Comparison of ENCODE assay signal across 8 cellular contexts in the genomic region with DNA sequence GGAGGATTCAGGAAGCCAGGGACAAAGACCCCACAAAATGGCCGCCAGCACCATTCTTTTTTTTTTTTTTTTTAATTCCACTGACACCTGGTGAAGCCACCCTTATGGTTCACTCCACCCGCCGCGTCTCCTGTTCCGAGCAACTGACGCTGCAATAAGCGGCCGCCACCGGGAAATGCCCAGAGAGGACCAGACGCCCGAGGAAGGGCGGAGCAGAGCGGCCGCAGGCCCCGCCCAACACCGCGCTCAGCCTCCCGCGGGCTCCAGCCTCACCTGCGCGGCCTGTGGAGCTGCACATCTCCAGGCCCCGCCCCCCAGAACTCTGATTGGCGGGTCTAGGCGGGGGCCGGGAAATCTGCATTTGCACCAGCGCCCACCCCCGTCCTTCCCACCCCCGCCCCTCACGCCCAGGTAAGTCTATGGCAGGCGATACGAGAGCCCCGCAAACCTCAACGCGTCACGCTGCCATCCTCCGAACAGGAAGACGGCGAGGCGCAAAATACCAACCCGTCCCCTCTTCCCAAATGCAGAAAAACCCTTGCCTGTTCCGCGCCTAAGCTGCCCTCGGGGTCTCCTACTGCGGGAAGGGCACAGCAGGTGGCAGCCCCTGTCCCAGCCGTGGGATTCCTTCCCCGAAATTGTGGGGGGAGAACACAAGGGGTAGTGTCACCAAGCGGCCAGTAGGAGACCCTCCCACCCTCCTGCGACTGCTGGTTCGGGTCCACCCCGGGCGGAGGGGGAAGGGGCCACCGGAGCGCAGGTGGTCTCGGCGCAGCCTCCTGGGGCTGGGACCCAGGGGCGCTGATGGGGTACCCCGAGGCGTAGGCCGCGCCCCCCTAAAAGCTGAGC. TPM values are rescaled to one million over a fixed set of nuclear protein-coding genes. Genes with fewer than 3 reads are reported as not detected.
DNase-seq lines count a peak whose midpoint lies in the region; ATAC-seq lines count a peak whose summit lies in the region.

No MANE protein-coding gene starts in this region.

- H3K36me3 Mint-ChIP-seq in T-cell = no peaks in the 10 kb centered on the region
- H3K36me3 Mint-ChIP-seq in central memory CD8-positive, alpha-beta T cell (ENCODE audit: insufficient read depth) = peaks cover 2% of the 10 kb centered on the region

- H3K9me3 ChIP-seq in skeletal muscle tissue (ENCODE audit: control insufficient read depth in 3 of 3, low read length in 3 of 3) = no peaks in the 10 kb centered on the region

- peak; percentile 34 to 84 (median 51) for ATAC-seq in T-cell (replicated peaks in 1 of 4)
- ATAC-seq in central memory CD8-positive, alpha-beta T cell (replicated peaks; ENCODE audit: extremely low read depth, poor library complexity, severe bottlenecking) = peak; percentile 67
- no peak for ATAC-seq in GM21737 (IDR thresholded peaks at IDR 0.05; ENCODE audit: unreplicated experiment)
- no peak for ATAC-seq in GM21723 (IDR thresholded peaks at IDR 0.05; ENCODE audit: unreplicated experiment)

- no peak overlapping the region for H3K27ac Mint-ChIP-seq in T-cell
- H3K27ac Mint-ChIP-seq in central memory CD8-positive, alpha-beta T cell (ENCODE audit: low read depth) = peak overlapping the region; percentile 32

- H3K27me3 ChIP-seq in skeletal muscle tissue (ENCODE audit: control insufficient read depth in 3 of 3, insufficient read depth in 3 of 3, low read length in 3 of 3) = peaks cover 0 to 4% (median 0%) of the 10 kb centered on the region in 3 donors

- H3K9ac ChIP-seq in skeletal muscle tissue (ENCODE audit: low read depth in 1 of 3, low read length in 3 of 3) = peak overlapping the region; percentile 73 to 84 (median 83)

- CTCF ChIA-PET in T-cell (lab: Charles Lee) = no interaction called here

- H3K27me3 Mint-ChIP-seq in T-cell = peaks cover 23 to 41% of the 10 kb centered on the region in 2 donors
- H3K27me3 Mint-ChIP-seq in central memory CD8-positive, alpha-beta T cell = peaks cover 18% of the 10 kb centered on the region

- H3K4me1 ChIP-seq in skeletal muscle tissue (ENCODE audit: control insufficient read depth in 3 of 3, insufficient read depth in 3 of 3, low read length in 3 of 3) = peaks cover 4 to 9% (median 8%) of the 10 kb centered on the region in 3 donors

- peak overlapping the region; percentile 46 to 58 (median 57) for H3K4me3 Mint-ChIP-seq in T-cell
- peak overlapping the region; percentile 68 for H3K4me3 Mint-ChIP-seq in central memory CD8-positive, alpha-beta T cell

- POLR2A ChIA-PET in T-cell (lab: Charles Lee) = no interaction called here

- H3K27ac ChIP-seq in skeletal muscle tissue (ENCODE audit: low read depth, low read length) = peak overlapping the region; percentile 25

- no peaks in the 10 kb centered on the region for H3K36me3 ChIP-seq in skeletal muscle tissue (ENCODE audit: control insufficient read depth in 3 of 3, insufficient read depth in 3 of 3, low read length in 3 of 3)

- peaks cover 7 to 15% (median 10%) of the 10 kb centered on the region in 3 donors for H3K4me1 Mint-ChIP-seq in T-cell
- peaks cover 17% of the 10 kb centered on the region for H3K4me1 Mint-ChIP-seq in central memory CD8-positive, alpha-beta T cell

- peak overlapping the region; percentile 78 to 80 (median 78) for H3K4me3 ChIP-seq in skeletal muscle tissue (ENCODE audit: low read length in 3 of 3)

- peaks cover 0 to 4% (median 0%) of the 10 kb centered on the region in 3 donors for H3K9me3 Mint-ChIP-seq in T-cell
- no peaks in the 10 kb centered on the region for H3K9me3 Mint-ChIP-seq in central memory CD8-positive, alpha-beta T cell

- DNase-seq in EH (ENCODE audit: low read depth) = peak; percentile 46
- DNase-seq in NCI-H1048 (lab: John Stamatoyannopoulos, UW) = peak; percentile 54
- DNase-seq in T-cell = peak in 27 of 34 experiments; percentile 3 to 46 (median 15)
- peak; percentile 16 to 44 for DNase-seq in central memory CD8-positive, alpha-beta T cell (ENCODE audit: low spot score in 2 of 2)
- peak; percentile 94 for DNase-seq in islet precursor cell

RNA-seq across cellular contexts. Expression of a gene that starts 0.9 kb away (rescaled TPM):
- total RNA-seq in T-cell = under 1 TPM; 0.44 to 0.85 (median 0.72) TPM
- total RNA-seq in skeletal muscle tissue = 56.4 TPM

RNA-seq across cellular contexts. Expression of a gene that starts 35.1 kb away (rescaled TPM):
- under 1 TPM in 4 of 5 donors, not detected in 1; 0.13 to 0.48 (median 0.37) TPM for total RNA-seq in T-cell
- 0.52 TPM for total RNA-seq in skeletal muscle tissue

Comparison
In these comparisons a context has a peak if more than half of its experiments do, and no peak if none do; other contexts are left out.
1. DNase-seq: peak in every context shown above with its lines; median percentile 94 in islet precursor cell; 54 in NCI-H1048; 46 in EH; 30 in central memory CD8-positive, alpha-beta T cell; 15 in T-cell.
2. ATAC-seq: peak in T-cell (4 of 4) and central memory CD8-positive, alpha-beta T cell (single experiment); none in GM21737 (single experiment) and GM21723 (single experiment).
3. RNA of a gene that starts 0.9 kb away (total RNA-seq): 56.4 TPM in skeletal muscle tissue (single experiment); 0.44 to 0.85 TPM in T-cell; every median in the first group is over 10 times any median in the second.